Comparison of ENCODE assay signal across 27 cellular contexts in the genomic region with DNA sequence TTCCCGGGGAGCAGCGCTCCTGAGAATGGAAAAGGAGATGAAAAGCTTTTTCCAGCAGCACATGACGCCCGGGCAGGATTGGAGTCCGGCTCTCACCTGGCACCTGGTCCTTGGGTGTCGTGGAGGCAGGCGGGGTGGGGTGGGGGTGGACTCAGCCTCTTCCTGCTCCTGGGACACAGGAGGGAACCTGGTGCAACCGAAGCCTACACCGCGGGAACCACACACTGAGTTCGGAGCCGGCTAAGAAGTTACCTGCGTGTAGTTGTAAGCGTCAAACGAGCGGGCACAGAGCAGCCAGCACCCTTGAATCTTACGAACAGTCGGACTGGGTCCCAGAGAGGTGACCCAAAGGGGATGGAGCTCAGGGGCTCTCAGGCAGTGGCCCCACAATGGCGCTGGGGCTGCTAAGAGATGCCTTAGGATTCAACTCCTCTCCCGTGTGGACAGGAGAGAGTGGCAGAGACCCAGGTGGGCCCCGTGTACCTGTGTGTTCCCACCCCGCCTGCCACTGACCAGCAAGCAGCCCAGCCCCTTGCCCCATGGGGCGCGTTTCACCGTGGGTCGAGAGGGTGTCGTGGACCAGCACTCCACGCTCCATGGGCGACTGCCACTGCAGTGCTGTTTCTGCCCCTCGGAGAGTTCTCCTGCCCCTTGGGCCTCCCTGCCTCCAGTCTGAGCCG.
DNase-seq lines count a peak whose midpoint lies in the region; ATAC-seq, FAIRE-seq and TF ChIP-seq lines count a peak whose summit lies in the region.
"Had no signal": no experiment of that assay in that cellular context is flagged by ENCODE, and none has a peak within 500 bp of the region (broad histone marks: within the 10 kb centered on the region; RNA-seq: fewer than 3 reads in every experiment).

No MANE protein-coding gene starts in this region.

- peaks cover 8% of the 10 kb centered on the region for H3K4me1 Mint-ChIP-seq in activated CD4-positive, alpha-beta T cell treated with anti-CD3 and anti-CD28 coated beads, Interleukin-2, amount 10 ng/mL, durations not matched to agents 24 days and 14 days
- peaks cover 7% of the 10 kb centered on the region for H3K4me1 Mint-ChIP-seq in activated T-cell treated with anti-CD3 and anti-CD28 coated beads, Interleukin-2, amount 50 U/mL, for 4 hours (ENCODE audit: low read depth)

- H3K27me3 ChIP-seq in neuronal stem cell (ENCODE audit: control insufficient read depth in 3 of 3, insufficient read depth in 3 of 3, low read depth in 1 of 3, low read length in 3 of 3) = no peaks in the 10 kb centered on the region
- H3K27me3 ChIP-seq in pancreas = no peaks in the 10 kb centered on the region
- H3K27me3 ChIP-seq: ascending aorta, cardiac muscle cell, MG63 had no signal

- H3K27ac ChIP-seq in neuronal stem cell (replicated peaks; ENCODE audit: low read length) = no peak overlapping the region
- H3K27ac ChIP-seq in pancreas = peak overlapping the region in 1 of 4 donors; percentile 28
- H3K27ac ChIP-seq: ascending aorta, cardiac muscle cell, KMS-11, RWPE1, SK-N-MC had no signal

- H2BK5ac ChIP-seq in neuronal stem cell (ENCODE audit: low read length) = peak overlapping the region; percentile 39

- no peak for ATAC-seq in pancreas
- ATAC-seq in HG02678 (IDR thresholded peaks at IDR 0.05; ENCODE audit: unreplicated experiment) = no peak
- ATAC-seq in activated T-cell treated with anti-CD3 and anti-CD28 coated beads, Interleukin-2, amount 50 U/mL, for 4 hours = no peak
- ATAC-seq: activated CD4-positive, CD25-positive, alpha-beta regulatory T cell treated with anti-CD3 and anti-CD28 coated beads, Interleukin-2, amount 50 U/mL, for 24 hours; activated CD8-positive, alpha-beta T cell treated with anti-CD3 and anti-CD28 coated beads for 36 hours had no signal

- peak overlapping the region; percentile 26 for H2BK15ac ChIP-seq in neuronal stem cell (ENCODE audit: low read length)

- no peak overlapping the region for H3K4me2 ChIP-seq in neuronal stem cell (ENCODE audit: insufficient read depth, low read length, poor library complexity, severe bottlenecking)
- H3K4me2 ChIP-seq: KMS-11, smooth muscle cell had no signal

- no peak overlapping the region for H2AFZ ChIP-seq in neuronal stem cell (ENCODE audit: low read length)

- H3K4me3 Mint-ChIP-seq in activated CD4-positive, alpha-beta T cell treated with anti-CD3 and anti-CD28 coated beads, Interleukin-2, amount 10 ng/mL, durations not matched to agents 24 days and 14 days = no peak overlapping the region
- no peak overlapping the region for H3K4me3 Mint-ChIP-seq in activated T-cell treated with anti-CD3 and anti-CD28 coated beads, Interleukin-2, amount 50 U/mL, for 4 hours
- H3K4me3 Mint-ChIP-seq: activated CD8-positive, alpha-beta T cell treated with anti-CD3 and anti-CD28 coated beads for 36 hours; activated naive CD8-positive, alpha-beta T cell had no signal

- DNase-seq in activated CD4-positive, alpha-beta T cell treated with anti-CD3 and anti-CD28 coated beads, Interleukin-2, amount 10 ng/mL, durations not matched to agents 24 days and 14 days = peak; percentile 55
- DNase-seq in activated CD4-positive, alpha-beta T cell treated with anti-CD3 and anti-CD28 coated beads, Interleukin-2, amount 50 U/mL, for 4 hours = no peak
- peak; percentile 7 for DNase-seq in GM20000 (ENCODE audit: low spot score)
- DNase-seq in ecto neural progenitor cell (ENCODE audit: low spot score) = peak; percentile 41
- DNase-seq in neuronal stem cell (ENCODE audit: low spot score) = no peak
- no peak for DNase-seq in pancreas
- DNase-seq in activated T-cell treated with anti-CD3 and anti-CD28 coated beads, Interleukin-2, amount 50 U/mL, for 4 hours = no peak
- DNase-seq: activated CD8-positive, alpha-beta T cell treated with anti-CD3 and anti-CD28 coated beads for 36 hours; cortex of kidney; DMS79; GOT3; MG63; NCI-H1105; NCI-H187; NCI-H2171; right cardiac atrium; stimulated activated naive CD4-positive, alpha-beta T cell treated with Interleukin-2 at 50 U/mL for 16 hours had no signal

- H3K27ac Mint-ChIP-seq in activated CD4-positive, alpha-beta T cell treated with anti-CD3 and anti-CD28 coated beads, Interleukin-2, amount 10 ng/mL, durations not matched to agents 24 days and 14 days = no peak overlapping the region
- H3K27ac Mint-ChIP-seq: activated CD8-positive, alpha-beta T cell treated with anti-CD3 and anti-CD28 coated beads for 36 hours; activated naive CD8-positive, alpha-beta T cell had no signal

- no peak overlapping the region for H3K4ac ChIP-seq in neuronal stem cell (ENCODE audit: low read length)

- H3K9me3 Mint-ChIP-seq in activated CD4-positive, alpha-beta T cell treated with anti-CD3 and anti-CD28 coated beads, Interleukin-2, amount 10 ng/mL, durations not matched to agents 24 days and 14 days = no peaks in the 10 kb centered on the region
- no peaks in the 10 kb centered on the region for H3K9me3 Mint-ChIP-seq in activated T-cell treated with anti-CD3 and anti-CD28 coated beads, Interleukin-2, amount 50 U/mL, for 4 hours
- H3K9me3 Mint-ChIP-seq: activated CD8-positive, alpha-beta T cell treated with anti-CD3 and anti-CD28 coated beads for 36 hours had no signal

- H3K4me3 ChIP-seq in neuronal stem cell (ENCODE audit: low read length in 2 of 2) = no peak overlapping the region
- no peak overlapping the region for H3K4me3 ChIP-seq in pancreas
- H3K4me3 ChIP-seq: ascending aorta, cardiac muscle cell, MG63, SK-N-MC, smooth muscle cell had no signal

- no peak for TF ChIP-seq CTCF in GM20000 (IDR thresholded peaks at IDR 0.05; ENCODE audit: extremely low read depth, missing control alignments)
- TF ChIP-seq CTCF in pancreas (IDR thresholded peaks at IDR 0.05) = no peak

- no peaks in the 10 kb centered on the region for H3K27me3 Mint-ChIP-seq in activated CD4-positive, alpha-beta T cell treated with anti-CD3 and anti-CD28 coated beads, Interleukin-2, amount 10 ng/mL, durations not matched to agents 24 days and 14 days
- no peaks in the 10 kb centered on the region for H3K27me3 Mint-ChIP-seq in activated T-cell treated with anti-CD3 and anti-CD28 coated beads, Interleukin-2, amount 50 U/mL, for 4 hours (ENCODE audit: low read depth)
- H3K27me3 Mint-ChIP-seq: activated CD8-positive, alpha-beta T cell treated with anti-CD3 and anti-CD28 coated beads for 36 hours; activated naive CD8-positive, alpha-beta T cell had no signal

- H3K14ac ChIP-seq in neuronal stem cell (ENCODE audit: low read length) = peak overlapping the region; percentile 89

- no peak overlapping the region for H3K9ac ChIP-seq in neuronal stem cell (ENCODE audit: low read depth, low read length, poor library complexity)
- H3K9ac ChIP-seq: KMS-11 had no signal

- peak overlapping the region; percentile 41 for H2BK12ac ChIP-seq in neuronal stem cell (ENCODE audit: low read length)

- H3K4me1 ChIP-seq in neuronal stem cell (ENCODE audit: control insufficient read depth in 2 of 2, insufficient read depth in 1 of 2, low read depth in 1 of 2, low read length in 2 of 2) (peaks cover 0 to 3% of the 10 kb centered on the region in 2 donors), pancreas (no peaks in the 10 kb centered on the region)
- H3K4me1 ChIP-seq: ascending aorta had no signal

- H4K8ac ChIP-seq in neuronal stem cell (ENCODE audit: low read depth, low read length) = no peak overlapping the region

- peak overlapping the region; percentile 31 for H2BK120ac ChIP-seq in neuronal stem cell (ENCODE audit: low read depth, low read length)

- H3K9me3 ChIP-seq in neuronal stem cell (replicated peaks in 1 of 2; ENCODE audit: control insufficient read depth in 2 of 2, insufficient read depth in 1 of 2, low read depth in 1 of 2, low read length in 2 of 2) (peaks cover 0 to 9% of the 10 kb centered on the region in 2 donors), pancreas (no peaks in the 10 kb centered on the region)
- H3K9me3 ChIP-seq: ascending aorta, MG63 had no signal

- no peak for FAIRE-seq in pancreas (lab: Jason Lieb, UNC)
- FAIRE-seq: G401.6 had no signal

- no peaks in the 10 kb centered on the region for H3K36me3 Mint-ChIP-seq in activated CD4-positive, alpha-beta T cell treated with anti-CD3 and anti-CD28 coated beads, Interleukin-2, amount 10 ng/mL, durations not matched to agents 24 days and 14 days (ENCODE audit: low read depth)
- H3K36me3 Mint-ChIP-seq in activated T-cell treated with anti-CD3 and anti-CD28 coated beads, Interleukin-2, amount 50 U/mL, for 4 hours (ENCODE audit: insufficient read depth) = no peaks in the 10 kb centered on the region
- H3K36me3 Mint-ChIP-seq: activated naive CD8-positive, alpha-beta T cell had no signal

- WGBS in neuronal stem cell (ENCODE audit: extremely low coverage in 2 of 2, insufficient read length in 2 of 2, insufficient replicate concordance in 1 of 2), 2 donors = no CpG with 5 or more reads among the region's 31 CpGs
- WGBS in pancreas, 2 donors = 83 to 88% methylated on average over 31 of the region's 31 CpGs

- no peak overlapping the region for H4K91ac ChIP-seq in neuronal stem cell (ENCODE audit: low read depth, low read length, poor library complexity)

- H3K36me3 ChIP-seq in neuronal stem cell (replicated peaks in 1 of 2; ENCODE audit: control insufficient read depth in 2 of 2, insufficient read depth in 2 of 2, low read length in 2 of 2) = no peaks in the 10 kb centered on the region
- no peaks in the 10 kb centered on the region for H3K36me3 ChIP-seq in pancreas
- H3K36me3 ChIP-seq: ascending aorta, cardiac muscle cell, MG63 had no signal

- intact Hi-C loops in activated CD4-positive, alpha-beta T cell treated with anti-CD3 and anti-CD28 coated beads, Interleukin-2, amount 10 ng/mL, durations not matched to agents 24 days and 14 days (cut with micrococcal nuclease) = no loop called here
- intact Hi-C loops in pancreas (cut with DNase I) = no loop called here

- no peaks in the 10 kb centered on the region for H3K79me1 ChIP-seq in neuronal stem cell (ENCODE audit: low read depth, low read length)

- H2AK5ac ChIP-seq in neuronal stem cell (ENCODE audit: low read depth, low read length) = no peak overlapping the region

- H3K18ac ChIP-seq in neuronal stem cell (ENCODE audit: low read length) = peak overlapping the region; percentile 87

- no peak overlapping the region for H3K23ac ChIP-seq in neuronal stem cell (ENCODE audit: low read depth, low read length, poor library complexity)

Comparison
In these comparisons a context has a peak if more than half of its experiments do, and no peak if none do; other contexts are left out.
1. DNase-seq: peak in activated CD4-positive, alpha-beta T cell treated with anti-CD3 and anti-CD28 coated beads, Interleukin-2, amount 10 ng/mL, durations not matched to agents 24 days and 14 days (single experiment), GM20000 (single experiment) and ecto neural progenitor cell (single experiment); none in activated CD4-positive, alpha-beta T cell treated with anti-CD3 and anti-CD28 coated beads, Interleukin-2, amount 50 U/mL, for 4 hours (0 of 2), neuronal stem cell (single experiment), pancreas (0 of 6) and activated T-cell treated with anti-CD3 and anti-CD28 coated beads, Interleukin-2, amount 50 U/mL, for 4 hours (single experiment).